In genomic region chr20:35193031-35193791, GRCh38 we compare ENCODE assay signal across 8 cellular contexts. TPM values are rescaled to one million over a fixed set of nuclear protein-coding genes. Genes with fewer than 3 reads are reported as not detected.
"Had no signal": no experiment of that assay in that cellular context is flagged by ENCODE, and none has a peak within 500 bp of the region (broad histone marks: within the 10 kb centered on the region; RNA-seq: fewer than 3 reads in every experiment).

No MANE protein-coding gene starts in this region.

RNA-seq across cellular contexts. Expression of gene MMP24, which starts 33.3 kb away (rescaled TPM):
- total RNA-seq: activated CD4-positive, alpha-beta memory T cell treated with anti-CD3 and anti-CD28 coated beads for 36 hours; activated CD4-positive, alpha-beta T cell treated with anti-CD3 and anti-CD28 coated beads for 36 hours; activated CD4-positive, alpha-beta T cell treated with anti-CD3 and anti-CD28 coated beads, Interleukin-2, amount 10 ng/mL, durations not matched to agents 24 days and 14 days; activated CD8-positive, alpha-beta memory T cell treated with anti-CD3 and anti-CD28 coated beads, Interleukin-2, amount 10 ng/mL, durations not matched to agents 7 days and 5 days; activated CD8-positive, alpha-beta T cell treated with anti-CD3 and anti-CD28 coated beads, Interleukin-2, amount 10 ng/mL, durations not matched to agents 7 days and 5 days; activated naive CD4-positive, alpha-beta T cell treated with anti-CD3 and anti-CD28 coated beads for 36 hours; activated naive CD8-positive, alpha-beta T cell treated with anti-CD3 and anti-CD28 coated beads for 36 hours; activated T-helper 2 cell treated with anti-CD3 and anti-CD28 coated beads, Interferon-gamma antibody, Interleukin-2, Interleukin-4, amounts not matched to agents 10 μg/mL and 5 μg/mL and 100 μg/mL, durations not matched to agents 14 hours and 24 hours and 36 hours had no signal
